In genomic region chr11:65378208-65378927, GRCh38 we compare ENCODE assay signal across 12 cellular contexts. TPM values are rescaled to one million over a fixed set of nuclear protein-coding genes. Genes with fewer than 3 reads are reported as not detected.
DNase-seq lines count a peak whose midpoint lies in the region; ATAC-seq and TF ChIP-seq lines count a peak whose summit lies in the region.
"Had no signal": no experiment of that assay in that cellular context is flagged by ENCODE, and none has a peak within 500 bp of the region (broad histone marks: within the 10 kb centered on the region; RNA-seq: fewer than 3 reads in every experiment).

No MANE protein-coding gene starts in this region.

- DNase-seq in activated CD8-positive, alpha-beta T cell treated with anti-CD3 and anti-CD28 coated beads for 36 hours, result peak; percentile 23
- no peak for DNase-seq in activated CD8-positive, alpha-beta T cell treated with anti-CD3 and anti-CD28 coated beads, Interleukin-2, amount 10 ng/mL, durations not matched to agents 7 days and 5 days
- DNase-seq in OCI-M1 (lab: John Stamatoyannopoulos, UW) (peak; percentile 69), islet precursor cell (no peak), NCI-H526 (lab: John Stamatoyannopoulos, UW) (no peak)
- DNase-seq in effector memory CD8-positive, alpha-beta T cell, result no peak
- no peak for DNase-seq in stimulated activated effector memory CD8-positive, alpha-beta T cell treated with anti-CD3 and anti-CD28 coated beads, Interleukin-12 subunit alpha, Interleukin-12 subunit beta, amount 100 ng/mL, for 72 hours (ENCODE audit: low spot score in 2 of 2)
- DNase-seq in activated CD4-positive, alpha-beta T cell treated with anti-CD3 and anti-CD28 coated beads for 4 hours, result no peak
- DNase-seq: activated naive CD4-positive, alpha-beta T cell treated with anti-CD3 and anti-CD28 coated beads, Interleukin-2, amount 50 U/mL, for 16 hours; dermis blood vessel endothelial cell; mammary epithelial cell had no signal

- H3K27ac Mint-ChIP-seq in activated CD8-positive, alpha-beta T cell treated with anti-CD3 and anti-CD28 coated beads for 36 hours, result no peak overlapping the region
- no peak overlapping the region for H3K27ac Mint-ChIP-seq in activated CD8-positive, alpha-beta T cell treated with anti-CD3 and anti-CD28 coated beads, Interleukin-2, amount 10 ng/mL, durations not matched to agents 7 days and 5 days
- H3K27ac Mint-ChIP-seq in effector memory CD8-positive, alpha-beta T cell, result peak overlapping the region; percentile 58 to 60
- peak overlapping the region; percentile 77 for H3K27ac Mint-ChIP-seq in stimulated activated effector memory CD8-positive, alpha-beta T cell treated with anti-CD3 and anti-CD28 coated beads, Interleukin-12 subunit alpha, Interleukin-12 subunit beta, amount 100 ng/mL, for 72 hours

- H3K4me1 Mint-ChIP-seq in activated CD8-positive, alpha-beta T cell treated with anti-CD3 and anti-CD28 coated beads for 36 hours (ENCODE audit: low read depth), result peaks cover 14% of the 10 kb centered on the region
- peaks cover 21% of the 10 kb centered on the region for H3K4me1 Mint-ChIP-seq in activated CD8-positive, alpha-beta T cell treated with anti-CD3 and anti-CD28 coated beads, Interleukin-2, amount 10 ng/mL, durations not matched to agents 7 days and 5 days (ENCODE audit: low read depth)
- peaks cover 11 to 20% of the 10 kb centered on the region in 2 donors for H3K4me1 Mint-ChIP-seq in effector memory CD8-positive, alpha-beta T cell (ENCODE audit: low read depth in 2 of 2)
- peaks cover 26% of the 10 kb centered on the region for H3K4me1 Mint-ChIP-seq in stimulated activated effector memory CD8-positive, alpha-beta T cell treated with anti-CD3 and anti-CD28 coated beads, Interleukin-12 subunit alpha, Interleukin-12 subunit beta, amount 100 ng/mL, for 72 hours

- ATAC-seq in activated CD8-positive, alpha-beta T cell treated with anti-CD3 and anti-CD28 coated beads for 36 hours, result no peak
- ATAC-seq in activated CD8-positive, alpha-beta T cell treated with anti-CD3 and anti-CD28 coated beads, Interleukin-2, amount 10 ng/mL, durations not matched to agents 7 days and 5 days, result no peak
- no peak for ATAC-seq in effector memory CD8-positive, alpha-beta T cell (replicated peaks)
- no peak for ATAC-seq in stimulated activated effector memory CD8-positive, alpha-beta T cell treated with anti-CD3 and anti-CD28 coated beads, Interleukin-12 subunit alpha, Interleukin-12 subunit beta, amount 100 ng/mL, for 72 hours

- POLR2A ChIA-PET in activated CD8-positive, alpha-beta T cell treated with anti-CD3 and anti-CD28 coated beads for 36 hours (lab: Charles Lee), result interaction anchor here (0.9 to 18.5 kb wide), 3 partner anchors 43 to 181 kb away, joined by 3 to 339 read pairs (median 333); partner anchors contain the start of genes MALAT1 and NEAT1
- POLR2A ChIA-PET in activated CD8-positive, alpha-beta T cell treated with anti-CD3 and anti-CD28 coated beads, Interleukin-2, amount 10 ng/mL, durations not matched to agents 7 days and 5 days (lab: Charles Lee), result interaction anchor here (0.6 to 15.4 kb wide), 4 partner anchors 42 to 132 kb away, joined by 3 to 253 read pairs (median 110); partner anchors contain the start of genes MALAT1 and NEAT1

- no peaks in the 10 kb centered on the region for H3K27me3 Mint-ChIP-seq in activated CD8-positive, alpha-beta T cell treated with anti-CD3 and anti-CD28 coated beads for 36 hours
- H3K27me3 Mint-ChIP-seq in activated CD8-positive, alpha-beta T cell treated with anti-CD3 and anti-CD28 coated beads, Interleukin-2, amount 10 ng/mL, durations not matched to agents 7 days and 5 days (ENCODE audit: low read depth), result no peaks in the 10 kb centered on the region
- H3K27me3 Mint-ChIP-seq in effector memory CD8-positive, alpha-beta T cell, result no peaks in the 10 kb centered on the region

- H3K9me3 Mint-ChIP-seq in activated CD8-positive, alpha-beta T cell treated with anti-CD3 and anti-CD28 coated beads for 36 hours, result no peaks in the 10 kb centered on the region
- no peaks in the 10 kb centered on the region for H3K9me3 Mint-ChIP-seq in activated CD8-positive, alpha-beta T cell treated with anti-CD3 and anti-CD28 coated beads, Interleukin-2, amount 10 ng/mL, durations not matched to agents 7 days and 5 days (ENCODE audit: insufficient read depth)
- H3K9me3 Mint-ChIP-seq in effector memory CD8-positive, alpha-beta T cell, result no peaks in the 10 kb centered on the region
- H3K9me3 Mint-ChIP-seq in stimulated activated effector memory CD8-positive, alpha-beta T cell treated with anti-CD3 and anti-CD28 coated beads, Interleukin-12 subunit alpha, Interleukin-12 subunit beta, amount 100 ng/mL, for 72 hours, result no peaks in the 10 kb centered on the region

- no peak for TF ChIP-seq CTCF in activated CD8-positive, alpha-beta T cell treated with anti-CD3 and anti-CD28 coated beads for 36 hours (IDR thresholded peaks at IDR 0.05)

- intact Hi-C loops in activated CD8-positive, alpha-beta T cell treated with anti-CD3 and anti-CD28 coated beads for 36 hours (cut with micrococcal nuclease), result no loop called here

- H3K36me3 Mint-ChIP-seq in activated CD8-positive, alpha-beta T cell treated with anti-CD3 and anti-CD28 coated beads for 36 hours (ENCODE audit: low read depth), result no peaks in the 10 kb centered on the region
- H3K36me3 Mint-ChIP-seq in activated CD8-positive, alpha-beta T cell treated with anti-CD3 and anti-CD28 coated beads, Interleukin-2, amount 10 ng/mL, durations not matched to agents 7 days and 5 days (ENCODE audit: low read depth), result no peaks in the 10 kb centered on the region
- peaks cover 11% of the 10 kb centered on the region for H3K36me3 Mint-ChIP-seq in effector memory CD8-positive, alpha-beta T cell (ENCODE audit: insufficient read depth)
- peaks cover 15% of the 10 kb centered on the region for H3K36me3 Mint-ChIP-seq in stimulated activated effector memory CD8-positive, alpha-beta T cell treated with anti-CD3 and anti-CD28 coated beads, Interleukin-12 subunit alpha, Interleukin-12 subunit beta, amount 100 ng/mL, for 72 hours

- CTCF ChIA-PET in activated CD8-positive, alpha-beta T cell treated with anti-CD3 and anti-CD28 coated beads for 36 hours (lab: Charles Lee), result interaction anchor here (0.6 to 5.0 kb wide), 5 partner anchors 9 to 132 kb away, joined by 3 to 30 read pairs (median 4); partner anchors contain the start of gene FRMD8
- CTCF ChIA-PET in activated CD8-positive, alpha-beta T cell treated with anti-CD3 and anti-CD28 coated beads, Interleukin-2, amount 10 ng/mL, durations not matched to agents 7 days and 5 days (lab: Charles Lee), result interaction anchor here (0.8 to 2.8 kb wide), 3 partner anchors 38 to 132 kb away, joined by 3 to 11 read pairs (median 4); no protein-coding TSS in a partner anchor

- H3K4me3 Mint-ChIP-seq in activated CD8-positive, alpha-beta T cell treated with anti-CD3 and anti-CD28 coated beads for 36 hours, result no peak overlapping the region
- no peak overlapping the region for H3K4me3 Mint-ChIP-seq in activated CD8-positive, alpha-beta T cell treated with anti-CD3 and anti-CD28 coated beads, Interleukin-2, amount 10 ng/mL, durations not matched to agents 7 days and 5 days
- H3K4me3 Mint-ChIP-seq in effector memory CD8-positive, alpha-beta T cell, result no peak overlapping the region
- no peak overlapping the region for H3K4me3 Mint-ChIP-seq in stimulated activated effector memory CD8-positive, alpha-beta T cell treated with anti-CD3 and anti-CD28 coated beads, Interleukin-12 subunit alpha, Interleukin-12 subunit beta, amount 100 ng/mL, for 72 hours

RNA-seq across cellular contexts. Expression of gene SLC25A45, which starts 4.1 kb away (rescaled TPM):
- 10 to 100 TPM; 12.8 to 14.4 TPM for total RNA-seq in activated CD8-positive, alpha-beta T cell treated with anti-CD3 and anti-CD28 coated beads for 36 hours
- total RNA-seq in activated CD8-positive, alpha-beta T cell treated with anti-CD3 and anti-CD28 coated beads, Interleukin-2, amount 10 ng/mL, durations not matched to agents 7 days and 5 days, result 10 to 100 TPM; 24.5 to 28.2 TPM

RNA-seq across cellular contexts. Expression of gene FRMD8, which starts 8.1 kb away (rescaled TPM):
- total RNA-seq in activated CD8-positive, alpha-beta T cell treated with anti-CD3 and anti-CD28 coated beads for 36 hours, result 10 to 100 TPM; 26.8 to 33.3 TPM
- 10 to 100 TPM; 51.0 to 54.7 TPM for total RNA-seq in activated CD8-positive, alpha-beta T cell treated with anti-CD3 and anti-CD28 coated beads, Interleukin-2, amount 10 ng/mL, durations not matched to agents 7 days and 5 days

RNA-seq across cellular contexts. Expression of gene TIGD3, which starts 23.8 kb away (rescaled TPM):
- total RNA-seq in activated CD8-positive, alpha-beta T cell treated with anti-CD3 and anti-CD28 coated beads for 36 hours, result 1 to 10 TPM in 1 of 2 experiments, under 1 TPM in 1; 0.65 to 1.4 TPM
- total RNA-seq in activated CD8-positive, alpha-beta T cell treated with anti-CD3 and anti-CD28 coated beads, Interleukin-2, amount 10 ng/mL, durations not matched to agents 7 days and 5 days, result 1 to 10 TPM; 1.1 to 1.4 TPM
- total RNA-seq: mammary epithelial cell, skeletal muscle tissue had no signal

RNA-seq across cellular contexts. Expression of gene NEAT1, which starts 44.2 kb away (rescaled TPM):
- total RNA-seq in activated CD8-positive, alpha-beta T cell treated with anti-CD3 and anti-CD28 coated beads for 36 hours, result 100 to 1,000 TPM; 313 to 358 TPM
- total RNA-seq in activated CD8-positive, alpha-beta T cell treated with anti-CD3 and anti-CD28 coated beads, Interleukin-2, amount 10 ng/mL, durations not matched to agents 7 days and 5 days, result 100 to 1,000 TPM; 212 to 254 TPM

RNA-seq across cellular contexts. Expression of gene DPF2, which starts 44.7 kb away (rescaled TPM):
- total RNA-seq in activated CD8-positive, alpha-beta T cell treated with anti-CD3 and anti-CD28 coated beads for 36 hours, result 10 to 100 TPM; 50.3 to 61.5 TPM
- 10 to 100 TPM; 56.3 to 56.9 TPM for total RNA-seq in activated CD8-positive, alpha-beta T cell treated with anti-CD3 and anti-CD28 coated beads, Interleukin-2, amount 10 ng/mL, durations not matched to agents 7 days and 5 days

Comparison
In these comparisons a context has a peak if more than half of its experiments do, and no peak if none do; other contexts are left out.
1. DNase-seq: peak in activated CD8-positive, alpha-beta T cell treated with anti-CD3 and anti-CD28 coated beads for 36 hours (single experiment) and OCI-M1 (single experiment); none in activated CD8-positive, alpha-beta T cell treated with anti-CD3 and anti-CD28 coated beads, Interleukin-2, amount 10 ng/mL, durations not matched to agents 7 days and 5 days (single experiment), effector memory CD8-positive, alpha-beta T cell (0 of 3), stimulated activated effector memory CD8-positive, alpha-beta T cell treated with anti-CD3 and anti-CD28 coated beads, Interleukin-12 subunit alpha, Interleukin-12 subunit beta, amount 100 ng/mL, for 72 hours (0 of 2), activated CD4-positive, alpha-beta T cell treated with anti-CD3 and anti-CD28 coated beads for 4 hours (0 of 2), islet precursor cell (single experiment) and NCI-H526 (0 of 2).
2. H3K27ac Mint-ChIP-seq: peak in effector memory CD8-positive, alpha-beta T cell (2 of 2) and stimulated activated effector memory CD8-positive, alpha-beta T cell treated with anti-CD3 and anti-CD28 coated beads, Interleukin-12 subunit alpha, Interleukin-12 subunit beta, amount 100 ng/mL, for 72 hours (single experiment); none in activated CD8-positive, alpha-beta T cell treated with anti-CD3 and anti-CD28 coated beads for 36 hours (single experiment) and activated CD8-positive, alpha-beta T cell treated with anti-CD3 and anti-CD28 coated beads, Interleukin-2, amount 10 ng/mL, durations not matched to agents 7 days and 5 days (single experiment).